ENCODE assay signal across 8 cellular contexts in genomic region chr1:100530901-100531487, GRCh38. TPM values are rescaled to one million over a fixed set of nuclear protein-coding genes. Genes with fewer than 3 reads are reported as not detected.
DNase-seq lines count a peak whose midpoint lies in the region; ATAC-seq lines count a peak whose summit lies in the region.

No MANE protein-coding gene starts in this region.

- H3K27ac Mint-ChIP-seq in activated CD4-positive, alpha-beta memory T cell treated with anti-CD3 and anti-CD28 coated beads, Interleukin-2, amount 10 ng/mL, durations not matched to agents 7 days and 5 days = peak overlapping the region; percentile 21

- H3K4me1 Mint-ChIP-seq in activated CD4-positive, alpha-beta memory T cell treated with anti-CD3 and anti-CD28 coated beads, Interleukin-2, amount 10 ng/mL, durations not matched to agents 7 days and 5 days = peaks cover 33% of the 10 kb centered on the region

- POLR2A ChIA-PET in activated CD4-positive, alpha-beta memory T cell treated with anti-CD3 and anti-CD28 coated beads, Interleukin-2, amount 10 ng/mL, durations not matched to agents 7 days and 5 days (lab: Charles Lee) = interaction anchor here (1.0 kb wide), 1 partner anchor 493 kb away, joined by 3 read pairs; a partner anchor contains a TSS

- peak; percentile 90 to 96 for DNase-seq in AML-193 (lab: John Stamatoyannopoulos, UW)
- peak; percentile 47 for DNase-seq in activated CD4-positive, alpha-beta memory T cell treated with anti-CD3 and anti-CD28 coated beads, Interleukin-2, amount 10 ng/mL, durations not matched to agents 7 days and 5 days
- DNase-seq in myocyte (ENCODE audit: low read depth) = peak; percentile 71
- DNase-seq in DMS79 (lab: John Stamatoyannopoulos, UW) = no peak
- DNase-seq in medulla oblongata (ENCODE audit: extremely low spot score) = no peak
- no peak for DNase-seq in SHP77 treated with DMSO at 0.1 percent for 48 hours (lab: John Stamatoyannopoulos, UW)

- peaks cover 12% of the 10 kb centered on the region for H3K27me3 Mint-ChIP-seq in activated CD4-positive, alpha-beta memory T cell treated with anti-CD3 and anti-CD28 coated beads, Interleukin-2, amount 10 ng/mL, durations not matched to agents 7 days and 5 days

- H3K9me3 Mint-ChIP-seq in activated CD4-positive, alpha-beta memory T cell treated with anti-CD3 and anti-CD28 coated beads, Interleukin-2, amount 10 ng/mL, durations not matched to agents 7 days and 5 days = no peaks in the 10 kb centered on the region

- no peak overlapping the region for H3K4me3 Mint-ChIP-seq in activated CD4-positive, alpha-beta memory T cell treated with anti-CD3 and anti-CD28 coated beads, Interleukin-2, amount 10 ng/mL, durations not matched to agents 7 days and 5 days

- H3K36me3 Mint-ChIP-seq in activated CD4-positive, alpha-beta memory T cell treated with anti-CD3 and anti-CD28 coated beads, Interleukin-2, amount 10 ng/mL, durations not matched to agents 7 days and 5 days (ENCODE audit: low read depth) = no peaks in the 10 kb centered on the region

- ATAC-seq in GM19025 (IDR thresholded peaks at IDR 0.05; ENCODE audit: low read depth, unreplicated experiment) (peak; percentile 85), HG03159 (IDR thresholded peaks at IDR 0.05; ENCODE audit: unreplicated experiment) (peak; percentile 83)

- CTCF ChIA-PET in activated CD4-positive, alpha-beta memory T cell treated with anti-CD3 and anti-CD28 coated beads, Interleukin-2, amount 10 ng/mL, durations not matched to agents 7 days and 5 days (lab: Charles Lee) = interaction anchor here (1.4 kb wide), 1 partner anchor 11 kb away, joined by 5 read pairs; no protein-coding TSS in a partner anchor

RNA-seq across cellular contexts. Expression of gene GPR88, which starts 6.9 kb away (rescaled TPM):
- not detected for total RNA-seq in activated CD4-positive, alpha-beta memory T cell treated with anti-CD3 and anti-CD28 coated beads, Interleukin-2, amount 10 ng/mL, durations not matched to agents 7 days and 5 days
- total RNA-seq in myocyte = 0.05 and 0.26 TPM in 2 replicates
- polyA plus RNA-seq in myocyte (2012) = 0.06 TPM

Comparison
In these comparisons a context has a peak if more than half of its experiments do, and no peak if none do; other contexts are left out.
1. DNase-seq: peak in AML-193 (2 of 2), activated CD4-positive, alpha-beta memory T cell treated with anti-CD3 and anti-CD28 coated beads, Interleukin-2, amount 10 ng/mL, durations not matched to agents 7 days and 5 days (single experiment) and myocyte (single experiment); none in DMS79 (single experiment), medulla oblongata (single experiment) and SHP77 treated with DMSO at 0.1 percent for 48 hours (single experiment).